Comparison of ENCODE assay signal across 13 cellular contexts in genomic region chr1:236124965-236125364, GRCh38. TPM values are rescaled to one million over a fixed set of nuclear protein-coding genes. Genes with fewer than 3 reads are reported as not detected.
DNase-seq lines count a peak whose midpoint lies in the region; ATAC-seq and TF ChIP-seq lines count a peak whose summit lies in the region.
"Had no signal": no experiment of that assay in that cellular context is flagged by ENCODE, and none has a peak within 500 bp of the region (broad histone marks: within the 10 kb centered on the region; RNA-seq: fewer than 3 reads in every experiment).

No MANE protein-coding gene starts in this region.

- H3K23ac ChIP-seq in mesendoderm (ENCODE audit: low read length) = no peak overlapping the region

- no peak overlapping the region for H4K5ac ChIP-seq in mesendoderm (ENCODE audit: low read length)

- H2BK120ac ChIP-seq in mesendoderm (ENCODE audit: low read depth, low read length) = no peak overlapping the region

- H2AFZ ChIP-seq in SK-N-SH (ENCODE audit: low read depth) = no peak overlapping the region

- POLR2A ChIA-PET in SK-N-SH (lab: Yijun Ruan, JAX) (no interaction called here), HEK293 (lab: Yijun Ruan, JAX) (no interaction called here)

- no peak overlapping the region for H3K56ac ChIP-seq in mesendoderm (ENCODE audit: low read length)

- TF ChIP-seq EP300 in SK-N-SH (IDR thresholded peaks at IDR 0.05; ENCODE audit: borderline replicate concordance in 1 of 2, low read depth in 1 of 2, low read length in 1 of 2) = no peak
- TF ChIP-seq EP300 in esophagus muscularis mucosa (IDR thresholded peaks at IDR 0.05) = no peak

- ATAC-seq in SK-N-SH treated with all-trans-retinoic acid at 6 μM for 48 hours = peak; percentile 21; the same call in 1 of the 3 replicates
- ATAC-seq in stimulated activated effector memory CD8-positive, alpha-beta T cell treated with anti-CD3 and anti-CD28 coated beads, Interleukin-12 subunit alpha, Interleukin-12 subunit beta, amount 100 ng/mL, for 72 hours = no peak

- TF ChIP-seq RAD21 in SK-N-SH (IDR thresholded peaks at IDR 0.05; ENCODE audit: low read length) = no peak

- 48% methylated on average over 2 of the region's 2 CpGs for WGBS in SK-N-SH (ENCODE audit: low lambda C conversion rate)
- WGBS in mesendoderm (ENCODE audit: extremely low coverage, insufficient coverage, low lambda C conversion rate) = no CpG with 5 or more reads among the region's 2 CpGs
- 83% methylated on average over 2 of the region's 2 CpGs for WGBS in esophagus muscularis mucosa

- DNase-seq in SK-N-SH = no peak
- peak; percentile 44 for DNase-seq in RPMI8226
- DNase-seq in mesendoderm = peak; percentile 42
- DNase-seq in substantia nigra (lab: John Stamatoyannopoulos, UW) = no peak
- DNase-seq in stimulated activated effector memory CD8-positive, alpha-beta T cell treated with anti-CD3 and anti-CD28 coated beads, Interleukin-12 subunit alpha, Interleukin-12 subunit beta, amount 100 ng/mL, for 72 hours (ENCODE audit: low spot score in 2 of 2) = no peak
- no peak for DNase-seq in esophagus muscularis mucosa (ENCODE audit: extremely low spot score)
- DNase-seq: activated B cell treated with CpG ODN at 0.5 μM for 24 hours; activated CD8-positive, alpha-beta memory T cell treated with anti-CD3 and anti-CD28 coated beads, Interleukin-2, amount 50 U/mL, for 48 hours; activated naive CD8-positive, alpha-beta T cell treated with anti-CD3 and anti-CD28 coated beads for 36 hours; COR-L47; thyroid gland had no signal

- intact Hi-C loops in esophagus muscularis mucosa (cut with DNase I) = no loop called here

- H3K27ac ChIP-seq in SK-N-SH (ENCODE audit: low read depth in 2 of 2, low read length in 1 of 2) (no peak overlapping the region), HEK293 (ENCODE audit: extremely low read depth, low read depth, low read length) (no peak overlapping the region), mesendoderm (ENCODE audit: low read depth, low read length) (no peak overlapping the region), substantia nigra (ENCODE audit: low read depth, low read length, poor library complexity, severe bottlenecking) (no peak overlapping the region), esophagus muscularis mucosa (replicated peaks in 1 of 4) (no peak overlapping the region)
- H3K27ac ChIP-seq: thyroid gland had no signal

- H3K79me1 ChIP-seq in mesendoderm (ENCODE audit: low read length) = no peaks in the 10 kb centered on the region

- H3K36me3 Mint-ChIP-seq in stimulated activated effector memory CD8-positive, alpha-beta T cell treated with anti-CD3 and anti-CD28 coated beads, Interleukin-12 subunit alpha, Interleukin-12 subunit beta, amount 100 ng/mL, for 72 hours = no peaks in the 10 kb centered on the region

- H2BK15ac ChIP-seq in mesendoderm (replicated peaks; ENCODE audit: low read depth) = no peak overlapping the region

- TF ChIP-seq CTCF in SK-N-SH (IDR thresholded peaks at IDR 0.05) (no peak), HEK293 (tag by site-specific recombination; IDR thresholded peaks at IDR 0.05) (peak; percentile 61; the same call in 1 of the 2 replicates), esophagus muscularis mucosa (IDR thresholded peaks at IDR 0.05) (no peak)

- no peak overlapping the region for H2AK5ac ChIP-seq in mesendoderm (ENCODE audit: low read length)

- no peak overlapping the region for H3K27ac Mint-ChIP-seq in stimulated activated effector memory CD8-positive, alpha-beta T cell treated with anti-CD3 and anti-CD28 coated beads, Interleukin-12 subunit alpha, Interleukin-12 subunit beta, amount 100 ng/mL, for 72 hours
- H3K27ac Mint-ChIP-seq: activated B cell treated with CpG ODN at 0.5 μM for 24 hours; activated naive CD8-positive, alpha-beta T cell treated with anti-CD3 and anti-CD28 coated beads for 36 hours had no signal

- H3K4me2 ChIP-seq in SK-N-SH (no peak overlapping the region), mesendoderm (ENCODE audit: low read length) (no peak overlapping the region)

- H3K9ac ChIP-seq in SK-N-SH = no peak overlapping the region
- no peak overlapping the region for H3K9ac ChIP-seq in mesendoderm (ENCODE audit: low read length)

- H4K20me1 ChIP-seq in SK-N-SH (ENCODE audit: insufficient read depth) = no peaks in the 10 kb centered on the region

- H3K4me3 ChIP-seq in SK-N-SH (ENCODE audit: low read depth in 2 of 2, low read length in 1 of 2) (no peak overlapping the region), HEK293 (ENCODE audit: low read depth, low read length) (no peak overlapping the region), mesendoderm (ENCODE audit: low read length) (no peak overlapping the region), esophagus muscularis mucosa (no peak overlapping the region)
- H3K4me3 ChIP-seq: thyroid gland had no signal

- H3F3A ChIP-seq in SK-N-SH (replicated peaks; ENCODE audit: insufficient read depth) = no peaks in the 10 kb centered on the region

- H3K4ac ChIP-seq in mesendoderm (ENCODE audit: low read depth, low read length) = no peak overlapping the region

- peaks cover 35% of the 10 kb centered on the region for H3K4me1 Mint-ChIP-seq in stimulated activated effector memory CD8-positive, alpha-beta T cell treated with anti-CD3 and anti-CD28 coated beads, Interleukin-12 subunit alpha, Interleukin-12 subunit beta, amount 100 ng/mL, for 72 hours

- no peak overlapping the region for H2BK5ac ChIP-seq in mesendoderm (ENCODE audit: low read length)

- H4K8ac ChIP-seq in mesendoderm (ENCODE audit: low read depth, low read length) = no peak overlapping the region

- H3K27me3 ChIP-seq in SK-N-SH (ENCODE audit: insufficient read depth) (no peaks in the 10 kb centered on the region), mesendoderm (ENCODE audit: insufficient read depth, low read length, poor library complexity) (no peaks in the 10 kb centered on the region), esophagus muscularis mucosa (no peaks in the 10 kb centered on the region)
- H3K27me3 ChIP-seq: thyroid gland had no signal

- H3K9me3 Mint-ChIP-seq in stimulated activated effector memory CD8-positive, alpha-beta T cell treated with anti-CD3 and anti-CD28 coated beads, Interleukin-12 subunit alpha, Interleukin-12 subunit beta, amount 100 ng/mL, for 72 hours = no peaks in the 10 kb centered on the region
- H3K9me3 Mint-ChIP-seq: activated B cell treated with CpG ODN at 0.5 μM for 24 hours had no signal

- H3K36me3 ChIP-seq in SK-N-SH (replicated peaks in 1 of 2; ENCODE audit: control insufficient read depth in 1 of 2, insufficient read depth in 2 of 2, low read length in 1 of 2) (no peaks in the 10 kb centered on the region), HEK293 (ENCODE audit: control insufficient read depth in 2 of 2, insufficient read depth in 1 of 2, low read length in 2 of 2) (no peaks in the 10 kb centered on the region), mesendoderm (ENCODE audit: control insufficient read depth, insufficient read depth, low read length) (no peaks in the 10 kb centered on the region), esophagus muscularis mucosa (no peaks in the 10 kb centered on the region)
- H3K36me3 ChIP-seq: thyroid gland had no signal

- H3K79me2 ChIP-seq in SK-N-SH (ENCODE audit: insufficient read depth) (no peaks in the 10 kb centered on the region), mesendoderm (ENCODE audit: control insufficient read depth, insufficient read depth, low read length) (no peaks in the 10 kb centered on the region)

- H3K18ac ChIP-seq in mesendoderm (ENCODE audit: low read length) = no peak overlapping the region

- H3K9me3 ChIP-seq in SK-N-SH = no peaks in the 10 kb centered on the region
- no peaks in the 10 kb centered on the region for H3K9me3 ChIP-seq in HEK293 (ENCODE audit: control insufficient read depth, insufficient read depth, low read depth, low read length)
- no peaks in the 10 kb centered on the region for H3K9me3 ChIP-seq in esophagus muscularis mucosa
- H3K9me3 ChIP-seq: thyroid gland had no signal

- peaks cover 0 to 6% of the 10 kb centered on the region in 2 experiments; a peak in 1 of 4 replicates for H3K4me1 ChIP-seq in SK-N-SH (ENCODE audit: control insufficient read depth in 1 of 2, insufficient read depth in 2 of 2, low read depth in 1 of 2, low read length in 1 of 2)
- H3K4me1 ChIP-seq in HEK293 (ENCODE audit: control insufficient read depth, insufficient read depth, low read length) = no peaks in the 10 kb centered on the region
- no peaks in the 10 kb centered on the region for H3K4me1 ChIP-seq in mesendoderm (ENCODE audit: control insufficient read depth, low read depth, low read length)
- H3K4me1 ChIP-seq in esophagus muscularis mucosa = no peaks in the 10 kb centered on the region
- H3K4me1 ChIP-seq: thyroid gland had no signal

- H3K4me3 Mint-ChIP-seq in stimulated activated effector memory CD8-positive, alpha-beta T cell treated with anti-CD3 and anti-CD28 coated beads, Interleukin-12 subunit alpha, Interleukin-12 subunit beta, amount 100 ng/mL, for 72 hours = no peak overlapping the region
- H3K4me3 Mint-ChIP-seq: activated B cell treated with CpG ODN at 0.5 μM for 24 hours; activated naive CD8-positive, alpha-beta T cell treated with anti-CD3 and anti-CD28 coated beads for 36 hours had no signal

- CTCF ChIA-PET in SK-N-SH (lab: Yijun Ruan, JAX) = interaction anchor here (1.4 kb wide), 1 partner anchor 21 kb away, joined by 4 read pairs; no protein-coding TSS in a partner anchor
- CTCF ChIA-PET in HEK293 (lab: Yijun Ruan, JAX) = interaction anchor here (0.6 to 1.5 kb wide), 6 partner anchors 11 to 1026 kb away, joined by 3 to 5 read pairs (median 4); no protein-coding TSS in a partner anchor

- H3K9me2 ChIP-seq in SK-N-SH = no peaks in the 10 kb centered on the region

- TF ChIP-seq POLR2A in esophagus muscularis mucosa (IDR thresholded peaks at IDR 0.05; ENCODE audit: low read depth) = no peak

TF ChIP-seq in SK-N-SH, 30 proteins besides CTCF, POLR2A, EP300 and RAD21 (continues in another document):
- TF ChIP-seq USF1 (IDR thresholded peaks at IDR 0.05; ENCODE audit: borderline replicate concordance, low read depth) = no peak

TF ChIP-seq in HEK293, 187 proteins besides CTCF, POLR2A, EP300 and RAD21:
- no peak for TF ChIP-seq ZBTB8A (tag by site-specific recombination; IDR thresholded peaks at IDR 0.05)
- no peak for TF ChIP-seq ZNF292 (tag by site-specific recombination; IDR thresholded peaks at IDR 0.05; ENCODE audit: borderline replicate concordance, low read depth)
- no peak for TF ChIP-seq ZNF549 (tag by site-specific recombination; IDR thresholded peaks at IDR 0.05)
- no peak for TF ChIP-seq ZNF184 (tag by site-specific recombination; IDR thresholded peaks at IDR 0.05)

RNA-seq across cellular contexts. Expression of gene GPR137B, which starts 17.4 kb away (rescaled TPM):
- 4.9 and 7.0 TPM in 2 replicates for polyA plus RNA-seq in SK-N-SH (2012; rRNA removed)
- 9.9 and 10.6 TPM in 2 replicates for polyA plus RNA-seq in SK-N-SH (2012; cell fraction: cytosol; rRNA removed)
- polyA plus RNA-seq in SK-N-SH (2012; cell fraction: nucleus; rRNA removed) = 2.9 and 4.0 TPM in 2 replicates
- polyA plus RNA-seq in mesendoderm (2013, experiment 1 of 2) = 1.9 TPM
- polyA plus RNA-seq in mesendoderm (2013, experiment 2 of 2) = 2.0 TPM
- 10 to 100 TPM; 14.5 to 21.3 (median 15.7) TPM for total RNA-seq in esophagus muscularis mucosa

Comparison
In these comparisons a context has a peak if more than half of its experiments do, and no peak if none do; other contexts are left out.
1. DNase-seq: peak in RPMI8226 (single experiment) and mesendoderm (single experiment); none in SK-N-SH (single experiment), substantia nigra (0 of 49), stimulated activated effector memory CD8-positive, alpha-beta T cell treated with anti-CD3 and anti-CD28 coated beads, Interleukin-12 subunit alpha, Interleukin-12 subunit beta, amount 100 ng/mL, for 72 hours (0 of 2) and esophagus muscularis mucosa (single experiment).